In the genomic region with DNA sequence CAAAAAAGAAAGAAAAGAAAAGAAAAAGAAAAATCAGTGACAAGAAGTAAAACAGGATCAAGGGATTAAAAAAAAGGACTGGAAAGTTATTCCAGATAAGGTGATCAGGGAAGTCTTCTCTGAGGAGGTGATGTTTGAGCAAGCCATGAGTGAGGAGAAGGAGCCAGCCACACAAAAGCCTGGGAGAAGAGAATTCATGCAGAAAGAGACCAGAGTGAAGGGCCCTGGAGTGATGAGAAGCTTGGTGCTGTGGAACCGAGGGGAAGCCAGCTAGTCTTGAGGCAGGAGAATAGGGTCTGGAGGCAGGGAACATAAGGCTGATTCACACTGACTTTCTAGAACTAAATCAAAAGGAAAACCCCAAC, we compare ENCODE assay signal across 10 cellular contexts. TPM values are rescaled to one million over a fixed set of nuclear protein-coding genes. Genes with fewer than 3 reads are reported as not detected.
DNase-seq lines count a peak whose midpoint lies in the region; ATAC-seq and TF ChIP-seq lines count a peak whose summit lies in the region.
"Had no signal": no experiment of that assay in that cellular context is flagged by ENCODE, and none has a peak within 500 bp of the region (broad histone marks: within the 10 kb centered on the region; RNA-seq: fewer than 3 reads in every experiment).

No MANE protein-coding gene starts in this region.

- dilution Hi-C loops in mammary epithelial cell (cut with HindIII; ENCODE audit: low sequenced_read_pairs): loop anchor here (5.0 kb wide), 2 partner anchors 107 to 227 kb away; no protein-coding TSS in a partner anchor

- intact Hi-C loops in A673 (cut with micrococcal nuclease; ENCODE audit: unreplicated experiment): no loop called here
- intact Hi-C loops in mammary epithelial cell (cut with micrococcal nuclease): loop anchor here (10.0 kb wide), 2 partner anchors 365 to 445 kb away; no protein-coding TSS in a partner anchor

- H3K9me3 ChIP-seq in A673 (ENCODE audit: low read depth, low read length, poor library complexity, severe bottlenecking) (no peaks in the 10 kb centered on the region), KOPT-K1 (ENCODE audit: insufficient read depth, low read length, poor library complexity, severe bottlenecking) (peaks cover 7% of the 10 kb centered on the region), mammary epithelial cell (replicated peaks; ENCODE audit: insufficient read depth, low read length) (no peaks in the 10 kb centered on the region)

- peak overlapping the region in 2 of 3 experiments; percentile 71 to 72 for H3K4me3 Mint-ChIP-seq in nephron

- H3K36me3 ChIP-seq in A673 (ENCODE audit: insufficient read depth, low read length, poor library complexity, severe bottlenecking): no peaks in the 10 kb centered on the region
- H3K36me3 ChIP-seq in KOPT-K1 (ENCODE audit: insufficient read depth, low read length): no peaks in the 10 kb centered on the region
- H3K36me3 ChIP-seq in mammary epithelial cell (ENCODE audit: insufficient read depth, low read length): no peaks in the 10 kb centered on the region

- H3K4me1 ChIP-seq in A673 (ENCODE audit: insufficient read depth, low read length, poor library complexity, severe bottlenecking) (peaks cover 4% of the 10 kb centered on the region), mammary epithelial cell (ENCODE audit: insufficient read depth, low read length) (peaks cover 12% of the 10 kb centered on the region)

- no peak overlapping the region for H3K9ac ChIP-seq in mammary epithelial cell (ENCODE audit: insufficient read depth, low read length)

- no peak for DNase-seq in A673 (ENCODE audit: low spot score)
- no peak for DNase-seq in mammary epithelial cell
- DNase-seq in NCI-H2171 treated with DMSO at 0.1 percent for 48 hours (lab: John Stamatoyannopoulos, UW): no peak
- DNase-seq in AG08396 (ENCODE audit: low spot score): no peak
- DNase-seq: activated naive CD4-positive, alpha-beta T cell had no signal

- H3K27me3 ChIP-seq in A673 (replicated peaks; ENCODE audit: insufficient read depth, low read depth, low read length, poor library complexity): no peaks in the 10 kb centered on the region
- no peaks in the 10 kb centered on the region for H3K27me3 ChIP-seq in mammary epithelial cell (ENCODE audit: insufficient read depth, low read length)

- H3K27me3 Mint-ChIP-seq in nephron (ENCODE audit: low read depth): peaks cover 13% of the 10 kb centered on the region

- no peak for ATAC-seq in GM21423 (IDR thresholded peaks at IDR 0.05; ENCODE audit: unreplicated experiment)
- no peak for ATAC-seq in HG03280 (IDR thresholded peaks at IDR 0.05; ENCODE audit: unreplicated experiment)

- no peaks in the 10 kb centered on the region for H4K20me1 ChIP-seq in mammary epithelial cell (ENCODE audit: insufficient read depth, low read length)

- H3K4me2 ChIP-seq in mammary epithelial cell (ENCODE audit: insufficient read depth, low read depth, low read length): peak overlapping the region; percentile 84

- H3K9me3 Mint-ChIP-seq in nephron: no peaks in the 10 kb centered on the region

- peak overlapping the region; percentile 50 for H3K4me3 ChIP-seq in A673 (ENCODE audit: low read depth, low read length, poor library complexity, severe bottlenecking)
- H3K4me3 ChIP-seq in mammary epithelial cell (replicated peaks in 1 of 3; ENCODE audit: insufficient read depth in 1 of 3, low read depth in 2 of 3, low read length in 3 of 3): peak overlapping the region; percentile 30 to 61 (median 33)

- TF ChIP-seq CTCF in A673 (conservative IDR thresholded peaks at IDR 0.05; ENCODE audit: low read depth, low read length) (no peak), mammary epithelial cell (conservative IDR thresholded peaks at IDR 0.05 in 1 of 2, IDR thresholded peaks at IDR 0.05 in 1 of 2; ENCODE audit: extremely low read depth in 1 of 2, insufficient read depth in 1 of 2, low read depth in 1 of 2, low read length in 2 of 2) (no peak), nephron (IDR thresholded peaks at IDR 0.05; ENCODE audit: unreplicated experiment in 3 of 3) (no peak)

- in situ Hi-C loops in mammary epithelial cell (cut with MboI; ENCODE audit: low sequenced_read_pairs in 2 of 2): loop anchor here (5.0 to 10.0 kb wide), 2 partner anchors 235 to 237 kb away; no protein-coding TSS in a partner anchor

- WGBS in mammary epithelial cell (ENCODE audit: low coverage, missing lambda C conversion rate): 0% methylated on average over 1 of the region's 1 CpG

- H3K36me3 Mint-ChIP-seq in nephron (ENCODE audit: low read depth): no peaks in the 10 kb centered on the region

- peak overlapping the region; percentile 91 for H2AFZ ChIP-seq in mammary epithelial cell (ENCODE audit: low read depth, low read length)

- CTCF ChIA-PET in A673 (lab: Charles Lee): interaction anchor here (2.3 kb wide), 1 partner anchor 11 kb away, joined by 9 read pairs; no protein-coding TSS in a partner anchor
- CTCF ChIA-PET in mammary epithelial cell (lab: Charles Lee; ENCODE audit: low non-redundant PET): interaction anchor here (1.0 kb wide), 1 partner anchor 11 kb away, joined by 4 read pairs; no protein-coding TSS in a partner anchor

- POLR2A ChIA-PET in A673 (lab: Charles Lee; ENCODE audit: low non-redundant PET): interaction anchor here (0.5 to 1.4 kb wide), 4 partner anchors 231 to 1892 kb away, joined by 4 to 18 read pairs (median 4); no protein-coding TSS in a partner anchor

- peaks cover 27% of the 10 kb centered on the region for H3K4me1 Mint-ChIP-seq in nephron

- peak overlapping the region; percentile 63 for H3K27ac ChIP-seq in A673 (ENCODE audit: low read depth, low read length, poor library complexity, severe bottlenecking)
- H3K27ac ChIP-seq in KOPT-K1 (ENCODE audit: low read depth, low read length, poor library complexity, severe bottlenecking): peak overlapping the region; percentile 22
- H3K27ac ChIP-seq in mammary epithelial cell (ENCODE audit: insufficient read depth, low read depth, low read length): no peak overlapping the region

- H3K27ac Mint-ChIP-seq in nephron: peak overlapping the region; percentile 27 to 72 (median 62)

- H3K79me2 ChIP-seq in mammary epithelial cell (ENCODE audit: insufficient read depth, low read length): peaks cover 10% of the 10 kb centered on the region

- BruUV-seq in A673 (replicated peaks; lab: Mats Ljungman, UMichigan): no TSS peak
- no TSS peak for BruUV-seq in mammary epithelial cell (replicated peaks; lab: Mats Ljungman, UMichigan)

RNA-seq across cellular contexts. Expression of gene EXOSC2, which starts 4.0 kb away (rescaled TPM):
- 107 and 109 TPM in 2 replicates for total RNA-seq in A673 (2021)
- 10 to 100 TPM; 17.0 to 37.6 TPM for total RNA-seq in mammary epithelial cell
- 41.6 TPM for polyA plus RNA-seq in mammary epithelial cell
- 56.0 TPM for polyA minus RNA-seq in mammary epithelial cell

RNA-seq across cellular contexts. Expression of gene PRDM12, which starts 25.2 kb away (rescaled TPM):
- not detected in 2 replicates for total RNA-seq in A673 (2021)
- total RNA-seq in mammary epithelial cell: not detected
- polyA plus RNA-seq in mammary epithelial cell: not detected
- not detected for polyA minus RNA-seq in mammary epithelial cell
- total RNA-seq: liver had no signal
